10 cellular contexts compared by ENCODE assay signal in genomic region chr19:16456652-16457194, GRCh38. TPM values are rescaled to one million over a fixed set of nuclear protein-coding genes. Genes with fewer than 3 reads are reported as not detected.
DNase-seq lines count a peak whose midpoint lies in the region; ATAC-seq, FAIRE-seq and TF ChIP-seq lines count a peak whose summit lies in the region.
"Had no signal": no experiment of that assay in that cellular context is flagged by ENCODE, and none has a peak within 500 bp of the region (broad histone marks: within the 10 kb centered on the region; RNA-seq: fewer than 3 reads in every experiment).

No MANE protein-coding gene starts in this region.

- peaks cover 25% of the 10 kb centered on the region for H3K4me1 ChIP-seq in keratinocyte (ENCODE audit: control insufficient read depth, extremely low read depth, insufficient read depth, low read length)
- peaks cover 37% of the 10 kb centered on the region for H3K4me1 ChIP-seq in stomach smooth muscle (ENCODE audit: control insufficient read depth, insufficient read depth, low read length)

- TF ChIP-seq CTCF in WTC11 (IDR thresholded peaks at IDR 0.05), result no peak
- no peak for TF ChIP-seq CTCF in keratinocyte (optimal IDR thresholded peaks at IDR 0.05 in 1 of 3, IDR thresholded peaks at IDR 0.05 in 1 of 3, conservative IDR thresholded peaks at IDR 0.05 in 1 of 3; ENCODE audit: extremely low read depth in 1 of 3, insufficient read depth in 2 of 3, low read length in 3 of 3)

- peaks cover 4% of the 10 kb centered on the region for H3K36me3 Mint-ChIP-seq in activated CD4-positive, alpha-beta T cell treated with anti-CD3 and anti-CD28 coated beads for 36 hours (ENCODE audit: low read depth)
- H3K36me3 Mint-ChIP-seq in WTC11, result no peaks in the 10 kb centered on the region

- dilution Hi-C loops in keratinocyte (cut with MboI; ENCODE audit: extremely low pct_ligation_motif_present, low sequenced_read_pairs), result no loop called here

- no peaks in the 10 kb centered on the region for H3K27me3 Mint-ChIP-seq in activated CD4-positive, alpha-beta T cell treated with anti-CD3 and anti-CD28 coated beads for 36 hours
- no peaks in the 10 kb centered on the region for H3K27me3 Mint-ChIP-seq in WTC11 (ENCODE audit: low read depth)

- H3K27ac ChIP-seq in keratinocyte (ENCODE audit: control insufficient read depth, insufficient read depth, low read length) (peak overlapping the region; percentile 20), stomach smooth muscle (ENCODE audit: low read length) (peak overlapping the region; percentile 37)

- peaks cover 83% of the 10 kb centered on the region for H3K79me2 ChIP-seq in keratinocyte (ENCODE audit: control insufficient read depth, insufficient read depth, low read length)

- peaks cover 19% of the 10 kb centered on the region for H3K9me1 ChIP-seq in keratinocyte (ENCODE audit: control insufficient read depth, extremely low read depth, insufficient read depth, low read length)

- ATAC-seq in activated CD4-positive, alpha-beta T cell treated with anti-CD3 and anti-CD28 coated beads for 36 hours, result peak; percentile 17
- ATAC-seq in WTC11, result peak; percentile 58
- ATAC-seq in HG03457 (IDR thresholded peaks at IDR 0.05; ENCODE audit: unreplicated experiment), result no peak

- H3K9me3 ChIP-seq in keratinocyte (ENCODE audit: control insufficient read depth, low read depth, low read length) (no peaks in the 10 kb centered on the region), stomach smooth muscle (ENCODE audit: control insufficient read depth in 2 of 2, low read length in 2 of 2) (no peaks in the 10 kb centered on the region)

- POLR2A ChIA-PET in activated CD4-positive, alpha-beta T cell treated with anti-CD3 and anti-CD28 coated beads for 36 hours (lab: Charles Lee), result no interaction called here
- POLR2A ChIA-PET in WTC11 (lab: Charles Lee), result no interaction called here

- no peak overlapping the region for H2AFZ ChIP-seq in keratinocyte (ENCODE audit: control insufficient read depth, low read length)

- H3K27me3 ChIP-seq in keratinocyte (ENCODE audit: control insufficient read depth, extremely low read depth, insufficient read depth, low read length) (no peaks in the 10 kb centered on the region), stomach smooth muscle (ENCODE audit: control insufficient read depth in 1 of 2, insufficient read depth in 2 of 2, low read length in 2 of 2) (no peaks in the 10 kb centered on the region)

- peak overlapping the region; percentile 58 for H3K27ac Mint-ChIP-seq in activated CD4-positive, alpha-beta T cell treated with anti-CD3 and anti-CD28 coated beads for 36 hours
- H3K27ac Mint-ChIP-seq in WTC11, result peak overlapping the region; percentile 95

- no peak for FAIRE-seq in keratinocyte (lab: Jason Lieb, UNC)

- H4K20me1 ChIP-seq in keratinocyte (ENCODE audit: control insufficient read depth, extremely low read depth, insufficient read depth, low read length), result peaks cover 16% of the 10 kb centered on the region

- CTCF ChIA-PET in activated CD4-positive, alpha-beta T cell treated with anti-CD3 and anti-CD28 coated beads for 36 hours (lab: Charles Lee), result no interaction called here
- CTCF ChIA-PET in WTC11 (lab: Charles Lee), result interaction anchor here (1.1 to 1.4 kb wide), 2 partner anchors 15 to 80 kb away, joined by 5 to 15 read pairs; no protein-coding TSS in a partner anchor

- peak overlapping the region; percentile 62 for H3K4me2 ChIP-seq in keratinocyte (ENCODE audit: control insufficient read depth, extremely low read depth, insufficient read depth, low read depth, low read length)

- intact Hi-C loops in activated CD4-positive, alpha-beta T cell treated with anti-CD3 and anti-CD28 coated beads for 36 hours (cut with DNase I, micrococcal nuclease), result no loop called here

- H3K36me3 ChIP-seq in keratinocyte (ENCODE audit: control insufficient read depth in 2 of 2, extremely low read depth in 1 of 2, insufficient read depth in 2 of 2, low read length in 2 of 2) (no peaks in the 10 kb centered on the region), stomach smooth muscle (ENCODE audit: control insufficient read depth in 2 of 2, insufficient read depth in 2 of 2, low read length in 2 of 2) (no peaks in the 10 kb centered on the region)

- H3K4me3 ChIP-seq in keratinocyte (ENCODE audit: control insufficient read depth in 2 of 3, extremely low read depth in 1 of 3, insufficient read depth in 2 of 3, low read depth in 1 of 3, low read length in 3 of 3) (no peak overlapping the region), stomach smooth muscle (ENCODE audit: low read length in 2 of 2) (peak overlapping the region in 1 of 2 donors; percentile 59)

- H3K9me3 Mint-ChIP-seq in activated CD4-positive, alpha-beta T cell treated with anti-CD3 and anti-CD28 coated beads for 36 hours (ENCODE audit: low read depth), result no peaks in the 10 kb centered on the region
- H3K9me3 Mint-ChIP-seq in WTC11, result no peaks in the 10 kb centered on the region

- DNase-seq in activated CD4-positive, alpha-beta T cell treated with anti-CD3 and anti-CD28 coated beads for 36 hours, result no peak
- no peak for DNase-seq in activated CD4-positive, alpha-beta T cell treated with anti-CD3 and anti-CD28 coated beads, Interleukin-2, amount 50 U/mL, for 4 hours
- DNase-seq in WTC11 (ENCODE audit: low spot score) (peak; percentile 28), keratinocyte (ENCODE audit: low read depth, low spot score) (no peak), NCI-H146 (lab: John Stamatoyannopoulos, UW) (no peak), dermis blood vessel endothelial cell (no peak)
- DNase-seq: NCI-H1048; stimulated activated CD4-positive, alpha-beta T cell treated with anti-CD3 and anti-CD28 coated beads, Interleukin-2, amount 100 ng/mL, for 24 hours had no signal

- no peak overlapping the region for H3K4me3 Mint-ChIP-seq in activated CD4-positive, alpha-beta T cell treated with anti-CD3 and anti-CD28 coated beads for 36 hours
- peak overlapping the region; percentile 48 for H3K4me3 Mint-ChIP-seq in WTC11

- peaks cover 47% of the 10 kb centered on the region for H3K4me1 Mint-ChIP-seq in activated CD4-positive, alpha-beta T cell treated with anti-CD3 and anti-CD28 coated beads for 36 hours
- H3K4me1 Mint-ChIP-seq in WTC11, result peaks cover 52% of the 10 kb centered on the region

- H3K9ac ChIP-seq in keratinocyte (ENCODE audit: control insufficient read depth, extremely low read depth, insufficient read depth, low read length) (peak overlapping the region; percentile 33), stomach smooth muscle (ENCODE audit: low read length in 2 of 2) (peak overlapping the region in 1 of 2 donors; percentile 21)

RNA-seq across cellular contexts. Expression of gene EPS15L1, which starts 15.0 kb away (rescaled TPM):
- 10 to 100 TPM; 26.1 to 29.7 TPM for total RNA-seq in activated CD4-positive, alpha-beta T cell treated with anti-CD3 and anti-CD28 coated beads for 36 hours
- total RNA-seq in WTC11 (2021) (37.9 to 44.8 TPM (median 39.1 TPM) in 3 replicates), dermis blood vessel endothelial cell (8.7 and 11.8 TPM in 2 replicates)
- polyA plus RNA-seq in keratinocyte, result 10.5 to 16.1 TPM (median 12.5 TPM) in 3 replicates
- polyA plus RNA-seq in keratinocyte (2011; ENCODE audit: low read depth), result 17.1 TPM
- polyA plus RNA-seq in keratinocyte (2011; cell fraction: cytosol; rRNA removed), result 13.3 and 15.8 TPM in 2 replicates
- polyA plus RNA-seq in keratinocyte (2011; cell fraction: nucleus; rRNA removed), result 22.4 and 27.2 TPM in 2 replicates
- 22.7 and 25.8 TPM in 2 replicates for polyA plus RNA-seq in keratinocyte (2012; ENCODE audit: low replicate concordance)
- polyA minus RNA-seq in keratinocyte, result 13.5 to 29.6 TPM (median 22.7 TPM) in 3 replicates
- polyA minus RNA-seq in keratinocyte (2011; cell fraction: cytosol; rRNA and poly(A)+ RNA removed), result 25.7 TPM
- 16.9 and 23.7 TPM in 2 replicates for polyA minus RNA-seq in keratinocyte (2011; cell fraction: nucleus; rRNA and poly(A)+ RNA removed)

RNA-seq across cellular contexts. Expression of gene CALR3, which starts 39.2 kb away (rescaled TPM):
- total RNA-seq in activated CD4-positive, alpha-beta T cell treated with anti-CD3 and anti-CD28 coated beads for 36 hours, result not detected
- total RNA-seq in WTC11 (2021), result 0.21 to 0.87 TPM (median 0.50 TPM) in 3 replicates
- 0.04 to 0.05 TPM in 2 of 3 replicates, not detected in the other for polyA plus RNA-seq in keratinocyte
- polyA plus RNA-seq in keratinocyte (2011; ENCODE audit: low read depth), result 0.61 TPM
- not detected in 2 replicates for polyA plus RNA-seq in keratinocyte (2011; cell fraction: cytosol; rRNA removed)
- polyA plus RNA-seq in keratinocyte (2011; cell fraction: nucleus; rRNA removed), result 0.15 TPM in 1 of 2 replicates, not detected in the other
- polyA plus RNA-seq in keratinocyte (2012; ENCODE audit: low replicate concordance), result 0.20 TPM in 1 of 2 replicates, not detected in the other
- 0.74 TPM in 1 of 3 replicates, not detected in the others for polyA minus RNA-seq in keratinocyte
- polyA minus RNA-seq in keratinocyte (2011; cell fraction: cytosol; rRNA and poly(A)+ RNA removed), result not detected
- not detected in 2 replicates for polyA minus RNA-seq in keratinocyte (2011; cell fraction: nucleus; rRNA and poly(A)+ RNA removed)
- not detected in 2 replicates for total RNA-seq in dermis blood vessel endothelial cell

RNA-seq across cellular contexts. Expression of gene C19orf44, which starts 39.5 kb away (rescaled TPM):
- 1 to 10 TPM; 2.9 to 4.0 TPM for total RNA-seq in activated CD4-positive, alpha-beta T cell treated with anti-CD3 and anti-CD28 coated beads for 36 hours
- total RNA-seq in WTC11 (2021), result 3.4 to 4.8 TPM (median 4.1 TPM) in 3 replicates
- polyA plus RNA-seq in keratinocyte, result 1.7 to 3.2 TPM (median 2.7 TPM) in 3 replicates
- polyA plus RNA-seq in keratinocyte (2011; ENCODE audit: low read depth), result 1.4 TPM
- 2.3 and 2.6 TPM in 2 replicates for polyA plus RNA-seq in keratinocyte (2011; cell fraction: cytosol; rRNA removed)
- 7.7 and 8.4 TPM in 2 replicates for polyA plus RNA-seq in keratinocyte (2011; cell fraction: nucleus; rRNA removed)
- 2.1 and 2.4 TPM in 2 replicates for polyA plus RNA-seq in keratinocyte (2012; ENCODE audit: low replicate concordance)
- 0.99 to 2.8 TPM (median 2.6 TPM) in 3 replicates for polyA minus RNA-seq in keratinocyte
- not detected for polyA minus RNA-seq in keratinocyte (2011; cell fraction: cytosol; rRNA and poly(A)+ RNA removed)
- polyA minus RNA-seq in keratinocyte (2011; cell fraction: nucleus; rRNA and poly(A)+ RNA removed), result 1.8 and 2.2 TPM in 2 replicates
- 3.1 and 5.3 TPM in 2 replicates for total RNA-seq in dermis blood vessel endothelial cell
